ENCODE assay signal across 8 cellular contexts in genomic region chr4:6885953-6886557, GRCh38. TPM values are rescaled to one million over a fixed set of nuclear protein-coding genes. Genes with fewer than 3 reads are reported as not detected.
DNase-seq lines count a peak whose midpoint lies in the region; TF ChIP-seq lines count a peak whose summit lies in the region.

No MANE protein-coding gene starts in this region.

- peak overlapping the region; percentile 93 for H3K27ac ChIP-seq in skeletal muscle tissue (ENCODE audit: low read depth, low read length)

- in situ Hi-C loops in ACHN (cut with HindIII; ENCODE audit: low pct_ligation_motif_present, low pct_unique_long_range_greater_than_20kb, low sequenced_read_pairs): no loop called here

- H3K4me1 ChIP-seq in skeletal muscle tissue (ENCODE audit: control insufficient read depth in 3 of 3, insufficient read depth in 3 of 3, low read length in 3 of 3): peaks cover 13 to 34% (median 26%) of the 10 kb centered on the region in 3 donors

- H3K4me3 ChIP-seq in GM12875 (ENCODE audit: low read depth, low read length) (no peak overlapping the region), skeletal muscle tissue (ENCODE audit: low read length in 3 of 3) (peak overlapping the region; percentile 34 to 66 (median 64))

- DNase-seq in ACHN: peak; percentile 54
- peak; percentile 79 for DNase-seq in NCI-H1694 treated with DMSO at 0.1 percent for 48 hours (lab: John Stamatoyannopoulos, UW)
- DNase-seq in anterior cingulate cortex (lab: John Stamatoyannopoulos, UW): peak in 45 of 58 donors; percentile 27 to 81 (median 56)
- peak in 33 of 51 donors; percentile 17 to 80 (median 56) for DNase-seq in hypothalamus (lab: John Stamatoyannopoulos, UW)
- DNase-seq in middle frontal gyrus (ENCODE audit: extremely low spot score, low spot score): no peak
- no peak for DNase-seq in dedifferentiated amniotic fluid mesenchymal stem cell (ENCODE audit: extremely low spot score)

- peaks cover 18 to 24% (median 24%) of the 10 kb centered on the region in 3 donors for H3K36me3 ChIP-seq in skeletal muscle tissue (ENCODE audit: control insufficient read depth in 3 of 3, insufficient read depth in 3 of 3, low read length in 3 of 3)

- no peaks in the 10 kb centered on the region for H3K27me3 ChIP-seq in skeletal muscle tissue (ENCODE audit: control insufficient read depth in 3 of 3, insufficient read depth in 3 of 3, low read length in 3 of 3)

- peak overlapping the region; percentile 64 to 87 (median 83) for H3K9ac ChIP-seq in skeletal muscle tissue (ENCODE audit: low read depth in 1 of 3, low read length in 3 of 3)

- 0 out of 2 replicates have a peak, but pooled peaks have one; percentile 17 for TF ChIP-seq CTCF in GM12875 (IDR thresholded peaks at IDR 0.05; ENCODE audit: borderline replicate concordance, insufficient read depth, low read depth, low read length)

- H3K9me3 ChIP-seq in skeletal muscle tissue (ENCODE audit: control insufficient read depth in 3 of 3, low read length in 3 of 3): no peaks in the 10 kb centered on the region

RNA-seq across cellular contexts. Expression of gene TBC1D14, which starts 23.6 kb away (rescaled TPM):
- total RNA-seq in skeletal muscle tissue: 40.2 TPM

Comparison
In these comparisons a context has a peak if more than half of its experiments do, and no peak if none do; other contexts are left out.
1. DNase-seq: peak in ACHN (single experiment), NCI-H1694 treated with DMSO at 0.1 percent for 48 hours (single experiment), anterior cingulate cortex (45 of 58) and hypothalamus (33 of 51); none in middle frontal gyrus (single experiment) and dedifferentiated amniotic fluid mesenchymal stem cell (single experiment).